ENCODE assay signal across 17 cellular contexts in the genomic region with DNA sequence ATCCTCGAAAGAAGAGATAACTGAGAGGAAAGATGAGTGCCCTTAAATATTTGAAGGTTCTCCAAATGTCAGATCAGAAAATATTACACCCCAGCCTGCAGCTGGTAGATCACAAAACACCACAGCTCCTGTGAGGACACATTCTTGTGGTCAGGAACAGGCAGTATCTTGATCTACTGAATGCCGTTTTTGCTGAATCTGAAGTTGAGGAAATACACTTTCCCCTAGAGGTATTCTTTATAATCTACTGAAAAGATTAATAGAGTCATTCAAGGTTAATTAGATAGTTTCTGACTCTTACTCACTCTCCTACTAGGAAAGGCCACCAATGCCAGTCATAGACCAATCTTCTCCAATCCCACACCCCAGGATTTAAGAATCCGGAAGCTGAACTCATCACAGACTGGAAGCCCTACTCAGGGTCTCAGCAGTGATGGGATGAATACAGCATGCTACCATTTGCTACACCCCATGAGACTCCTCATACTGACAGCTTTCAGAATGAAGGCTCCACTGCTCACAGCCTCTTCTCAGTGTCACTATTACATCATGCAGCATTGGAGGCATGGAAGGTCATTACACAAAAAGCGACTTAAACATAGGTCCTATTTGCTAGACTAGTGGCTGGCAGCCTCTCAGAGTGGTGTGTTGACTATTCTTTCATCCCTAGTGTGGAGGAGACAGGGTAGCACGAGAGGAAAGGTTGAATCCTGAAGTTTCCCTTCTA.
DNase-seq lines count a peak whose midpoint lies in the region; ATAC-seq and TF ChIP-seq lines count a peak whose summit lies in the region.
"Had no signal": no experiment of that assay in that cellular context is flagged by ENCODE, and none has a peak within 500 bp of the region (broad histone marks: within the 10 kb centered on the region; RNA-seq: fewer than 3 reads in every experiment).

No MANE protein-coding gene starts in this region.

- 49% methylated on average over 5 of the region's 5 CpGs for WGBS in mammary epithelial cell (ENCODE audit: low coverage, missing lambda C conversion rate)

- H3K79me2 ChIP-seq in mammary epithelial cell (ENCODE audit: insufficient read depth, low read length) (no peaks in the 10 kb centered on the region), osteoblast (ENCODE audit: insufficient read depth, low read length) (no peaks in the 10 kb centered on the region), Karpas-422 (ENCODE audit: low read length) (no peaks in the 10 kb centered on the region)

- DNase-seq in NCI-H226, result peak; percentile 26
- DNase-seq in mammary epithelial cell, result peak; percentile 78
- no peak for DNase-seq in osteoblast (ENCODE audit: insufficient read length, low spot score, missing footprints)
- DNase-seq in Karpas-422, result no peak
- DNase-seq: activated CD4-positive, alpha-beta memory T cell treated with anti-CD3 and anti-CD28 coated beads, Interleukin-2, amount 10 ng/mL, durations not matched to agents 7 days and 5 days; activated naive CD4-positive, alpha-beta T cell treated with anti-CD3 and anti-CD28 coated beads, Interleukin-2, amount 50 U/mL, for 16 hours; activated T-cell treated with anti-CD3 and anti-CD28 coated beads, Interleukin-2, amount 50 U/mL, for 1 hour; brain microvascular endothelial cell; Calu3; dermis blood vessel endothelial cell; HCEC 1CT; naive thymus-derived CD4-positive, alpha-beta T cell; NCI-H187; SHP77 had no signal

- no peaks in the 10 kb centered on the region for H3K9me2 ChIP-seq in Karpas-422 (replicated peaks; ENCODE audit: insufficient read depth, low read length)

- in situ Hi-C loops in mammary epithelial cell (cut with MboI; ENCODE audit: low sequenced_read_pairs in 2 of 2), result no loop called here

- H3K4me1 ChIP-seq in HEK293 (ENCODE audit: control insufficient read depth, insufficient read depth, low read length) (no peaks in the 10 kb centered on the region), mammary epithelial cell (ENCODE audit: insufficient read depth, low read length) (peaks cover 53% of the 10 kb centered on the region), osteoblast (ENCODE audit: insufficient read depth, low read length) (peaks cover 13% of the 10 kb centered on the region), Karpas-422 (ENCODE audit: low read length) (no peaks in the 10 kb centered on the region)

- TF ChIP-seq CTCF in HEK293 (tag by site-specific recombination; IDR thresholded peaks at IDR 0.05) (no peak), mammary epithelial cell (conservative IDR thresholded peaks at IDR 0.05 in 1 of 2, IDR thresholded peaks at IDR 0.05 in 1 of 2; ENCODE audit: extremely low read depth in 1 of 2, insufficient read depth in 1 of 2, low read depth in 1 of 2, low read length in 2 of 2) (no peak), osteoblast (IDR thresholded peaks at IDR 0.05; ENCODE audit: extremely low read depth, low read depth, low read length) (no peak)

- H3K9ac ChIP-seq in mammary epithelial cell (ENCODE audit: insufficient read depth, low read length) (no peak overlapping the region), Karpas-422 (ENCODE audit: low read length) (no peak overlapping the region)

- H2AFZ ChIP-seq in mammary epithelial cell (ENCODE audit: low read depth, low read length) (peak overlapping the region; percentile 25), osteoblast (ENCODE audit: low read length) (peak overlapping the region; percentile 29), Karpas-422 (ENCODE audit: low read length) (no peak overlapping the region)

- H4K20me1 ChIP-seq in mammary epithelial cell (ENCODE audit: insufficient read depth, low read length) (no peaks in the 10 kb centered on the region), osteoblast (ENCODE audit: insufficient read depth, low read length) (no peaks in the 10 kb centered on the region), Karpas-422 (ENCODE audit: insufficient read depth, low read depth, low read length) (no peaks in the 10 kb centered on the region)

- H3K9me3 ChIP-seq in HEK293 (ENCODE audit: control insufficient read depth, insufficient read depth, low read depth, low read length) (no peaks in the 10 kb centered on the region), mammary epithelial cell (replicated peaks; ENCODE audit: insufficient read depth, low read length) (no peaks in the 10 kb centered on the region), osteoblast (ENCODE audit: low read depth, low read length) (no peaks in the 10 kb centered on the region), Karpas-422 (ENCODE audit: low read length) (no peaks in the 10 kb centered on the region)

- CTCF ChIA-PET in HEK293 (lab: Yijun Ruan, JAX), result interaction anchor here (1.0 to 1.4 kb wide), 5 partner anchors 12 to 233 kb away, joined by 3 to 9 read pairs (median 5); no protein-coding TSS in a partner anchor
- CTCF ChIA-PET in mammary epithelial cell (lab: Charles Lee; ENCODE audit: low non-redundant PET), result interaction anchor here (0.6 to 1.0 kb wide), 2 partner anchors 39 to 499 kb away, joined by 3 to 4 read pairs; no protein-coding TSS in a partner anchor

- H3K27ac ChIP-seq in HEK293 (ENCODE audit: extremely low read depth, low read depth, low read length) (no peak overlapping the region), mammary epithelial cell (ENCODE audit: insufficient read depth, low read depth, low read length) (peak overlapping the region; percentile 32), osteoblast (ENCODE audit: low read depth, low read length) (no peak overlapping the region), Karpas-422 (ENCODE audit: low read length) (no peak overlapping the region)
- H3K27ac ChIP-seq: brain microvascular endothelial cell had no signal

- H3K36me3 ChIP-seq in HEK293 (ENCODE audit: control insufficient read depth in 2 of 2, insufficient read depth in 1 of 2, low read length in 2 of 2) (no peaks in the 10 kb centered on the region; a peak in 1 of 3 replicates), mammary epithelial cell (ENCODE audit: insufficient read depth, low read length) (no peaks in the 10 kb centered on the region), osteoblast (ENCODE audit: insufficient read depth, low read length) (no peaks in the 10 kb centered on the region), Karpas-422 (ENCODE audit: insufficient read depth, low read length) (no peaks in the 10 kb centered on the region)
- H3K36me3 ChIP-seq: brain microvascular endothelial cell had no signal

- H3K4me2 ChIP-seq in mammary epithelial cell (ENCODE audit: insufficient read depth, low read depth, low read length) (peak overlapping the region; percentile 61), osteoblast (ENCODE audit: insufficient read depth, low read length) (peak overlapping the region; percentile 30), Karpas-422 (ENCODE audit: low read depth, low read length, poor library complexity, severe bottlenecking) (no peak overlapping the region)

- intact Hi-C loops in mammary epithelial cell (cut with micrococcal nuclease), result no loop called here

- dilution Hi-C loops in mammary epithelial cell (cut with HindIII; ENCODE audit: low sequenced_read_pairs), result no loop called here

- ATAC-seq in GM18517 (IDR thresholded peaks at IDR 0.05; ENCODE audit: unreplicated experiment) (no peak), HG03520 (IDR thresholded peaks at IDR 0.05; ENCODE audit: unreplicated experiment) (no peak)
- ATAC-seq: naive thymus-derived CD4-positive, alpha-beta T cell had no signal

- H3K27me3 ChIP-seq in mammary epithelial cell (ENCODE audit: insufficient read depth, low read length) (no peaks in the 10 kb centered on the region), osteoblast (ENCODE audit: insufficient read depth, low read length) (no peaks in the 10 kb centered on the region), Karpas-422 (ENCODE audit: low read length) (no peaks in the 10 kb centered on the region)
- H3K27me3 ChIP-seq: brain microvascular endothelial cell had no signal

- no TSS peak for BruUV-seq in mammary epithelial cell (replicated peaks; lab: Mats Ljungman, UMichigan)

- no peak overlapping the region for H3K4me3 ChIP-seq in HEK293 (ENCODE audit: low read depth, low read length)
- H3K4me3 ChIP-seq in mammary epithelial cell (replicated peaks in 1 of 3; ENCODE audit: insufficient read depth in 1 of 3, low read depth in 2 of 3, low read length in 3 of 3), result no peak overlapping the region
- no peak overlapping the region for H3K4me3 ChIP-seq in osteoblast (ENCODE audit: insufficient read depth, low read length)
- H3K4me3 ChIP-seq in Karpas-422 (ENCODE audit: low read length), result no peak overlapping the region

- POLR2A ChIA-PET in HEK293 (lab: Yijun Ruan, JAX), result no interaction called here

TF ChIP-seq in HEK293, 187 proteins besides CTCF, POLR2A, EP300 and RAD21:
- TF ChIP-seq ZNF398 (tag by site-specific recombination; IDR thresholded peaks at IDR 0.05), result peak; percentile 19; the same call in 1 of the 2 replicates
- no peak for TF ChIP-seq ZNF391 (tag by site-specific recombination; IDR thresholded peaks at IDR 0.05; ENCODE audit: borderline replicate concordance, low read depth)
- no peak for TF ChIP-seq HOXA7 (CRISPR knock-in tag; IDR thresholded peaks at IDR 0.05; ENCODE audit: borderline replicate concordance)

Comparison
In these comparisons a context has a peak if more than half of its experiments do, and no peak if none do; other contexts are left out.
1. DNase-seq: peak in NCI-H226 (single experiment) and mammary epithelial cell (single experiment); none in osteoblast (single experiment) and Karpas-422 (single experiment).